1 cellular context compared by ENCODE assay signal in the genomic region with DNA sequence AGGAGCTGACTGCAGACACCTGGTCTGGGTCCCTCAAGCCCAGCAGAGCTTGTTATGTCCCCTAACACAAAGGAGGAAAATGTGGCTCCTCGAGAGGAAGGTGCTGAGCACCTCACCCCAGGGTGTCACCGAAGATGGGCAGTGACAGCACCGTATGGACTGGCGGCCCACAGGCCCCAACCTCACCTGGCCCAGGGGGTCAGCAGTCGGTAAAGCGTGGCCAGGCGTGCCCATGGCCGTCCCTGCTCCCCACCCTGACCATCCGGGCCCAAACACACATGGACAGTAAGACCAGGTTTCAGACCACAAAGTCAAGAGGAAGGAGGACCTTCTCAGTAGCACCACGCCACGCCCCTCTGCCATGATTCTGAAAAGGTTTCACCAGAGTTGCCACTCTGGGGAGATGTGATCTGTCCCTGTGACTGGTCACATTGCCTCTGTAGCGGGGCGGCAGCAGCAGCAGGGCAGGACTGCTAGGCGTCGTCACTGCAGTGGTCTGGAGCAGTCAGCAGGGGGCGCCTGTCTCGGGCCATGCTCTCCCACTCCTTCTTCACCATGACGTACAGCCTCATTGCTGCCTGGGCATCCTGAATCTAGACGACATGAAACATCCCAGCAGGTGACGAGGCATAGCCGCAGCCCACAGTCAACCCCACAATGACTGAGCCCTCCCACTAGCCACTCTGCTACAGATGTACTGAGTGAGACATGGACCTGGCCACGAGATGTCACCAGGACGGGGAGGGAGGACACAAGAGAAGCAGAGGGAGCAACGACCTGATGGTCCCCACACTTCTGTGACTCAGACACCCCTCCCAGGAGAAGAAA.
TF ChIP-seq lines count a peak whose summit lies in the region.

No MANE protein-coding gene starts in this region.

TF ChIP-seq in SK-N-SH treated with all-trans-retinoic acid at 6 μM for 48 hours, 23 proteins besides CTCF, POLR2A, EP300 and RAD21:
- no peak for TF ChIP-seq GLIS3 (CRISPR knock-in tag; IDR thresholded peaks at IDR 0.05)
- TF ChIP-seq, protein P1, sequence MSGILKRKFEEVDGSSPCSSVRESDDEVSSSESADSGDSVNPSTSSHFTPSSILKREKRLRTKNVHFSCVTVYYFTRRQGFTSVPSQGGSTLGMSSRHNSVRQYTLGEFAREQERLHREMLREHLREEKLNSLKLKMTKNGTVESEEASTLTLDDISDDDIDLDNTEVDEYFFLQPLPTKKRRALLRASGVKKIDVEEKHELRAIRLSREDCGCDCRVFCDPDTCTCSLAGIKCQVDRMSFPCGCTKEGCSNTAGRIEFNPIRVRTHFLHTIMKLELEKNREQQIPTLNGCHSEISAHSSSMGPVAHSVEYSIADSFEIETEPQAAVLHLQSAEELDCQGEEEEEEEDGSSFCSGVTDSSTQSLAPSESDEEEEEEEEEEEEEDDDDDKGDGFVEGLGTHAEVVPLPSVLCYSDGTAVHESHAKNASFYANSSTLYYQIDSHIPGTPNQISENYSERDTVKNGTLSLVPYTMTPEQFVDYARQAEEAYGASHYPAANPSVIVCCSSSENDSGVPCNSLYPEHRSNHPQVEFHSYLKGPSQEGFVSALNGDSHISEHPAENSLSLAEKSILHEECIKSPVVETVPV (CRISPR knock-in tag; IDR thresholded peaks at IDR 0.05) = no peak
- no peak for TF ChIP-seq ZNF8 (CRISPR knock-in tag; IDR thresholded peaks at IDR 0.05)
- TF ChIP-seq ISL1 (CRISPR knock-in tag; IDR thresholded peaks at IDR 0.05) = no peak
- TF ChIP-seq, protein P2, sequence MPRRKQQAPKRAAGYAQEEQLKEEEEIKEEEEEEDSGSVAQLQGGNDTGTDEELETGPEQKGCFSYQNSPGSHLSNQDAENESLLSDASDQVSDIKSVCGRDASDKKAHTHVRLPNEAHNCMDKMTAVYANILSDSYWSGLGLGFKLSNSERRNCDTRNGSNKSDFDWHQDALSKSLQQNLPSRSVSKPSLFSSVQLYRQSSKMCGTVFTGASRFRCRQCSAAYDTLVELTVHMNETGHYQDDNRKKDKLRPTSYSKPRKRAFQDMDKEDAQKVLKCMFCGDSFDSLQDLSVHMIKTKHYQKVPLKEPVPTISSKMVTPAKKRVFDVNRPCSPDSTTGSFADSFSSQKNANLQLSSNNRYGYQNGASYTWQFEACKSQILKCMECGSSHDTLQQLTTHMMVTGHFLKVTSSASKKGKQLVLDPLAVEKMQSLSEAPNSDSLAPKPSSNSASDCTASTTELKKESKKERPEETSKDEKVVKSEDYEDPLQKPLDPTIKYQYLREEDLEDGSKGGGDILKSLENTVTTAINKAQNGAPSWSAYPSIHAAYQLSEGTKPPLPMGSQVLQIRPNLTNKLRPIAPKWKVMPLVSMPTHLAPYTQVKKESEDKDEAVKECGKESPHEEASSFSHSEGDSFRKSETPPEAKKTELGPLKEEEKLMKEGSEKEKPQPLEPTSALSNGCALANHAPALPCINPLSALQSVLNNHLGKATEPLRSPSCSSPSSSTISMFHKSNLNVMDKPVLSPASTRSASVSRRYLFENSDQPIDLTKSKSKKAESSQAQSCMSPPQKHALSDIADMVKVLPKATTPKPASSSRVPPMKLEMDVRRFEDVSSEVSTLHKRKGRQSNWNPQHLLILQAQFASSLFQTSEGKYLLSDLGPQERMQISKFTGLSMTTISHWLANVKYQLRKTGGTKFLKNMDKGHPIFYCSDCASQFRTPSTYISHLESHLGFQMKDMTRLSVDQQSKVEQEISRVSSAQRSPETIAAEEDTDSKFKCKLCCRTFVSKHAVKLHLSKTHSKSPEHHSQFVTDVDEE (CRISPR knock-in tag; IDR thresholded peaks at IDR 0.05) = no peak
- TF ChIP-seq ZFP30 (CRISPR knock-in tag; IDR thresholded peaks at IDR 0.05) = no peak
- no peak for TF ChIP-seq PPARA (CRISPR knock-in tag; IDR thresholded peaks at IDR 0.05; ENCODE audit: borderline replicate concordance)
- TF ChIP-seq ARNTL (CRISPR knock-in tag; IDR thresholded peaks at IDR 0.05; ENCODE audit: borderline replicate concordance, low read depth) = no peak
- TF ChIP-seq, protein P3, sequence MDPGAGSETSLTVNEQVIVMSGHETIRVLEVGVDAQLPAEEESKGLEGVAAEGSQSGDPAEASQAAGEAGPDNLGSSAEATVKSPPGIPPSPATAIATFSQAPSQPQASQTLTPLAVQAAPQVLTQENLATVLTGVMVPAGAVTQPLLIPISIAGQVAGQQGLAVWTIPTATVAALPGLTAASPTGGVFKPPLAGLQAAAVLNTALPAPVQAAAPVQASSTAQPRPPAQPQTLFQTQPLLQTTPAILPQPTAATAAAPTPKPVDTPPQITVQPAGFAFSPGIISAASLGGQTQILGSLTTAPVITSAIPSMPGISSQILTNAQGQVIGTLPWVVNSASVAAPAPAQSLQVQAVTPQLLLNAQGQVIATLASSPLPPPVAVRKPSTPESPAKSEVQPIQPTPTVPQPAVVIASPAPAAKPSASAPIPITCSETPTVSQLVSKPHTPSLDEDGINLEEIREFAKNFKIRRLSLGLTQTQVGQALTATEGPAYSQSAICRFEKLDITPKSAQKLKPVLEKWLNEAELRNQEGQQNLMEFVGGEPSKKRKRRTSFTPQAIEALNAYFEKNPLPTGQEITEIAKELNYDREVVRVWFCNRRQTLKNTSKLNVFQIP (CRISPR knock-in tag; IDR thresholded peaks at IDR 0.05; ENCODE audit: borderline replicate concordance, low read depth) = no peak
- TF ChIP-seq TOX (CRISPR knock-in tag; IDR thresholded peaks at IDR 0.05; ENCODE audit: borderline replicate concordance) = no peak
- no peak for TF ChIP-seq SNAI2 (CRISPR knock-in tag; IDR thresholded peaks at IDR 0.05)
